Comparison of ENCODE assay signal across 25 cellular contexts in genomic region chr12:3154006-3154405, GRCh38.
"Had no signal": no experiment of that assay in that cellular context is flagged by ENCODE, and none has a peak within 500 bp of the region (broad histone marks: within the 10 kb centered on the region; RNA-seq: fewer than 3 reads in every experiment).

No MANE protein-coding gene starts in this region.

- H3K9me3 ChIP-seq: adrenal gland, breast epithelium had no signal

- H3K4me1 Mint-ChIP-seq: IgD-negative memory B cell had no signal

- H3K36me3 ChIP-seq: adrenal gland, breast epithelium had no signal

- ATAC-seq: activated CD4-positive, alpha-beta T cell treated with anti-CD3 and anti-CD28 coated beads for 36 hours; activated CD8-positive, alpha-beta T cell treated with anti-CD3 and anti-CD28 coated beads for 36 hours; Panc1; Right ventricle myocardium inferior had no signal

- H3K36me3 Mint-ChIP-seq: activated naive CD8-positive, alpha-beta T cell treated with anti-CD3 and anti-CD28 coated beads, Interleukin-2, amount 10 ng/mL, durations not matched to agents 7 days and 5 days; IgD-negative memory B cell had no signal

- H3K4me3 Mint-ChIP-seq: activated CD4-positive, alpha-beta T cell treated with anti-CD3 and anti-CD28 coated beads for 36 hours; activated CD8-positive, alpha-beta T cell treated with anti-CD3 and anti-CD28 coated beads for 36 hours; activated naive CD8-positive, alpha-beta T cell treated with anti-CD3 and anti-CD28 coated beads, Interleukin-2, amount 10 ng/mL, durations not matched to agents 7 days and 5 days; IgD-negative memory B cell had no signal

- H3K4me3 ChIP-seq: adrenal gland, breast epithelium, SK-N-MC had no signal

- H3K27ac ChIP-seq: adrenal gland, breast epithelium, SK-N-MC, VCaP had no signal

- DNase-seq: activated CD4-positive, alpha-beta T cell treated with anti-CD3 and anti-CD28 coated beads for 36 hours; activated CD8-positive, alpha-beta memory T cell treated with anti-CD3 and anti-CD28 coated beads, Interleukin-2, amount 50 U/mL, for 4 hours; activated CD8-positive, alpha-beta T cell treated with anti-CD3 and anti-CD28 coated beads for 36 hours; activated naive CD4-positive, alpha-beta T cell treated with anti-CD3 and anti-CD28 coated beads, Interleukin-2, amount 50 U/mL, for 16 hours; activated naive CD8-positive, alpha-beta T cell treated with anti-CD3 and anti-CD28 coated beads, Interleukin-2, amount 10 ng/mL, durations not matched to agents 7 days and 5 days; adrenal gland; anterior cingulate cortex; KG1; NCI-H1048; NCI-H146; NCI-H1930; NCI-H2171; NCI-H2227 treated with DMSO at 0.1 percent for 48 hours; NCI-H446 treated with DMSO at 0.1 percent for 48 hours; NCI-H524 treated with DMSO at 0.1 percent for 48 hours; NCI-H748 treated with DMSO at 0.1 percent for 48 hours; OCI-M1; RPMI8226; T-helper 1 cell had no signal

- H3K27me3 ChIP-seq: adrenal gland, breast epithelium had no signal

- H3K9me3 Mint-ChIP-seq: activated CD8-positive, alpha-beta T cell treated with anti-CD3 and anti-CD28 coated beads for 36 hours; activated naive CD8-positive, alpha-beta T cell treated with anti-CD3 and anti-CD28 coated beads, Interleukin-2, amount 10 ng/mL, durations not matched to agents 7 days and 5 days had no signal

- H3K27ac Mint-ChIP-seq: activated CD4-positive, alpha-beta T cell treated with anti-CD3 and anti-CD28 coated beads for 36 hours; activated CD8-positive, alpha-beta T cell treated with anti-CD3 and anti-CD28 coated beads for 36 hours; activated naive CD8-positive, alpha-beta T cell treated with anti-CD3 and anti-CD28 coated beads, Interleukin-2, amount 10 ng/mL, durations not matched to agents 7 days and 5 days; IgD-negative memory B cell had no signal
